In the genomic region with DNA sequence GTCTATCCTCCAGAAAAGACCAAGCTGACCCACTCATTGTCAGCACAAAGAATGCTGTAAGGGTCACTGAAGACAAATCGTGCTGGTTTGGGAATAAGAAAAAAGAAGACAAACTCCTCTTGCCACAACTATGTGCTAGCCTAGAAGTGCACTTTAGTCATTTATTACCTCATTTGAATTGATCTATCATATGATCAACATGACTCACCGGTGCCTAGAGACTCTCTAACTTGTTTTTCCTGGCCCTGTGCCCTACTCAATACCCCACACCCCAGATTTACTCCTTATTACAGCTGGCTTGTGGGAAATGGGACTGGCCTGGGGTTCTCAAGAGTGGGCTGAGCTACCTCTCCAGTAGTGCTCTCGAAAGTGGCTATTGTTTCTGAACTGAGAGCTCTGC, we compare ENCODE assay signal across 11 cellular contexts. TPM values are rescaled to one million over a fixed set of nuclear protein-coding genes. Genes with fewer than 3 reads are reported as not detected.
DNase-seq lines count a peak whose midpoint lies in the region; TF ChIP-seq lines count a peak whose summit lies in the region.
"Had no signal": no experiment of that assay in that cellular context is flagged by ENCODE, and none has a peak within 500 bp of the region (broad histone marks: within the 10 kb centered on the region; RNA-seq: fewer than 3 reads in every experiment).

No MANE protein-coding gene starts in this region.

- H3K4me1 ChIP-seq in spleen, result peaks cover 0 to 9% (median 0%) of the 10 kb centered on the region in 6 donors

- intact Hi-C loops in Calu3 (cut with micrococcal nuclease; ENCODE audit: unreplicated experiment) (loop anchor here (2.0 kb wide), 1 partner anchor 44 kb away; no protein-coding TSS in a partner anchor), spleen (cut with DNase I; ENCODE audit: low total_unique reads) (no loop called here)
- intact Hi-C loops in activated T-helper 1 cell treated with anti-CD3 and anti-CD28 coated beads, Interleukin-12 subunit alpha, Interleukin-12 subunit beta, Interleukin-2, Interleukin-4 antibody, amounts not matched to agents 30 ng/mL and 10 ng/mL and 1 ng/mL, durations not matched to agents 14 hours and 24 hours and 36 hours (cut with micrococcal nuclease), result loop anchor here (5.0 kb wide), 1 partner anchor 43 kb away; no protein-coding TSS in a partner anchor

- CTCF ChIA-PET in Calu3 (lab: Charles Lee), result interaction anchor here (0.5 kb wide), 1 partner anchor 24 kb away, joined by 4 read pairs; no protein-coding TSS in a partner anchor

- DNase-seq in Calu3 (peak; percentile 81), MG63 (peak; percentile 70), dedifferentiated amniotic fluid mesenchymal stem cell (ENCODE audit: extremely low spot score) (peak; percentile 63), myocyte (ENCODE audit: low read depth) (peak; percentile 41), NCI-H187 (lab: John Stamatoyannopoulos, UW) (no peak), spleen (no peak), NCI-H82 (lab: John Stamatoyannopoulos, UW) (no peak)
- DNase-seq in activated T-helper 1 cell treated with anti-CD3 and anti-CD28 coated beads, Interleukin-12 subunit alpha, Interleukin-12 subunit beta, Interleukin-2, Interleukin-4 antibody, amounts not matched to agents 30 ng/mL and 10 ng/mL and 1 ng/mL, durations not matched to agents 14 hours and 24 hours and 36 hours (ENCODE audit: low spot score), result no peak
- DNase-seq: activated gamma-delta T cell treated with Interleukin-2 at 50 U/mL for 16 hours; immature natural killer cell; stimulated activated CD8-positive, alpha-beta memory T cell treated with anti-CD3 and anti-CD28 coated beads, Interleukin-4, amount 100 ng/mL, for 48 hours had no signal

- H3K9me3 ChIP-seq in MG63 (no peaks in the 10 kb centered on the region), spleen (no peaks in the 10 kb centered on the region)

- no peaks in the 10 kb centered on the region for H3K27me3 ChIP-seq in MG63
- no peaks in the 10 kb centered on the region for H3K27me3 ChIP-seq in spleen (replicated peaks in 1 of 7)

- WGBS in spleen, 5 donors, result 68 to 91% (median 82%) methylated on average over 3 of the region's 3 CpGs

- H3K27ac ChIP-seq in spleen, result no peak overlapping the region

- H3K36me3 Mint-ChIP-seq in Calu3 (ENCODE audit: insufficient read depth, unreplicated experiment), result peaks cover 24% of the 10 kb centered on the region
- no peaks in the 10 kb centered on the region for H3K36me3 Mint-ChIP-seq in activated T-helper 1 cell treated with anti-CD3 and anti-CD28 coated beads, Interleukin-12 subunit alpha, Interleukin-12 subunit beta, Interleukin-2, Interleukin-4 antibody, amounts not matched to agents 30 ng/mL and 10 ng/mL and 1 ng/mL, durations not matched to agents 14 hours and 24 hours and 36 hours (ENCODE audit: low read depth)
- H3K36me3 Mint-ChIP-seq: immature natural killer cell had no signal

- H3K27ac Mint-ChIP-seq in Calu3 (ENCODE audit: unreplicated experiment), result peak overlapping the region; percentile 97
- H3K27ac Mint-ChIP-seq in activated T-helper 1 cell treated with anti-CD3 and anti-CD28 coated beads, Interleukin-12 subunit alpha, Interleukin-12 subunit beta, Interleukin-2, Interleukin-4 antibody, amounts not matched to agents 30 ng/mL and 10 ng/mL and 1 ng/mL, durations not matched to agents 14 hours and 24 hours and 36 hours, result no peak overlapping the region
- H3K27ac Mint-ChIP-seq: immature natural killer cell had no signal

- H3K4me1 Mint-ChIP-seq in Calu3 (ENCODE audit: low read depth, unreplicated experiment), result peaks cover 37% of the 10 kb centered on the region
- peaks cover 18% of the 10 kb centered on the region for H3K4me1 Mint-ChIP-seq in activated T-helper 1 cell treated with anti-CD3 and anti-CD28 coated beads, Interleukin-12 subunit alpha, Interleukin-12 subunit beta, Interleukin-2, Interleukin-4 antibody, amounts not matched to agents 30 ng/mL and 10 ng/mL and 1 ng/mL, durations not matched to agents 14 hours and 24 hours and 36 hours (ENCODE audit: low read depth)

- H3K4me3 Mint-ChIP-seq in Calu3 (ENCODE audit: low read depth, unreplicated experiment), result peak overlapping the region; percentile 59
- H3K4me3 Mint-ChIP-seq in activated T-helper 1 cell treated with anti-CD3 and anti-CD28 coated beads, Interleukin-12 subunit alpha, Interleukin-12 subunit beta, Interleukin-2, Interleukin-4 antibody, amounts not matched to agents 30 ng/mL and 10 ng/mL and 1 ng/mL, durations not matched to agents 14 hours and 24 hours and 36 hours, result no peak overlapping the region
- H3K4me3 Mint-ChIP-seq: immature natural killer cell had no signal

- BruUV-seq in Calu3 (replicated peaks; lab: Mats Ljungman, UMichigan), result no TSS peak

- TF ChIP-seq CTCF in Calu3 (IDR thresholded peaks at IDR 0.05; ENCODE audit: unreplicated experiment) (no peak), spleen (IDR thresholded peaks at IDR 0.05 in 8 of 11, conservative IDR thresholded peaks at IDR 0.05 in 3 of 11) (no peak)

- H3K9me3 Mint-ChIP-seq in Calu3 (ENCODE audit: low read depth, unreplicated experiment), result no peaks in the 10 kb centered on the region
- no peaks in the 10 kb centered on the region for H3K9me3 Mint-ChIP-seq in activated T-helper 1 cell treated with anti-CD3 and anti-CD28 coated beads, Interleukin-12 subunit alpha, Interleukin-12 subunit beta, Interleukin-2, Interleukin-4 antibody, amounts not matched to agents 30 ng/mL and 10 ng/mL and 1 ng/mL, durations not matched to agents 14 hours and 24 hours and 36 hours

- no peak for TF ChIP-seq POLR2A in spleen (IDR thresholded peaks at IDR 0.05)

- H3K4me3 ChIP-seq in MG63 (no peak overlapping the region), spleen (no peak overlapping the region)

- H3K27me3 Mint-ChIP-seq in Calu3 (ENCODE audit: unreplicated experiment), result no peaks in the 10 kb centered on the region
- H3K27me3 Mint-ChIP-seq in activated T-helper 1 cell treated with anti-CD3 and anti-CD28 coated beads, Interleukin-12 subunit alpha, Interleukin-12 subunit beta, Interleukin-2, Interleukin-4 antibody, amounts not matched to agents 30 ng/mL and 10 ng/mL and 1 ng/mL, durations not matched to agents 14 hours and 24 hours and 36 hours (ENCODE audit: insufficient read depth), result no peaks in the 10 kb centered on the region

- H3K36me3 ChIP-seq in MG63, result no peaks in the 10 kb centered on the region
- H3K36me3 ChIP-seq in spleen, result no peaks in the 10 kb centered on the region

RNA-seq across cellular contexts. Expression of a gene that starts 35.9 kb away (rescaled TPM):
- total RNA-seq in Calu3 (2022), result not detected in 2 replicates
- not detected in 2 replicates for total RNA-seq in MG63 (2014; rRNA removed; shearing (Covaris generic); ENCODE audit: low replicate concordance)
- not detected in 2 replicates for total RNA-seq in myocyte
- polyA plus RNA-seq in myocyte (2012), result not detected
- total RNA-seq in spleen, result not detected
- not detected for polyA plus RNA-seq in spleen
- 0.21 TPM in 1 of 2 replicates, not detected in the other for total RNA-seq in activated T-helper 1 cell treated with anti-CD3 and anti-CD28 coated beads, Interleukin-12 subunit alpha, Interleukin-12 subunit beta, Interleukin-2, Interleukin-4 antibody, amounts not matched to agents 30 ng/mL and 10 ng/mL and 1 ng/mL, durations not matched to agents 14 hours and 24 hours and 36 hours
- polyA plus RNA-seq: immature natural killer cell had no signal

Comparison
In these comparisons a context has a peak if more than half of its experiments do, and no peak if none do; other contexts are left out.
1. DNase-seq: peak in Calu3 (single experiment), MG63 (single experiment), dedifferentiated amniotic fluid mesenchymal stem cell (single experiment) and myocyte (single experiment); none in NCI-H187 (0 of 2), spleen (single experiment), NCI-H82 (single experiment) and activated T-helper 1 cell treated with anti-CD3 and anti-CD28 coated beads, Interleukin-12 subunit alpha, Interleukin-12 subunit beta, Interleukin-2, Interleukin-4 antibody, amounts not matched to agents 30 ng/mL and 10 ng/mL and 1 ng/mL, durations not matched to agents 14 hours and 24 hours and 36 hours (single experiment).